ENCODE assay signal across 2 cellular contexts in genomic region chr3:195630938-195631495, GRCh38. TPM values are rescaled to one million over a fixed set of nuclear protein-coding genes. Genes with fewer than 3 reads are reported as not detected.
"Had no signal": no experiment of that assay in that cellular context is flagged by ENCODE, and none has a peak within 500 bp of the region (broad histone marks: within the 10 kb centered on the region; RNA-seq: fewer than 3 reads in every experiment).

No MANE protein-coding gene starts in this region.

RNA-seq across cellular contexts. Expression of gene APOD, which starts 47.3 kb away (rescaled TPM):
- total RNA-seq: mononuclear cell, natural killer cell had no signal
